ENCODE assay signal across 7 cellular contexts in genomic region chr1:120354618-120355184, GRCh38.
DNase-seq lines count a peak whose midpoint lies in the region; ATAC-seq and TF ChIP-seq lines count a peak whose summit lies in the region.
"Not testable (repeated sequence)": the region's sequence is repeated elsewhere in the genome, so short reads cannot be mapped to it uniquely, and the experiment has no call there.

No MANE protein-coding gene starts in this region.

- H3K27ac Mint-ChIP-seq in activated CD4-positive, alpha-beta memory T cell treated with anti-CD3 and anti-CD28 coated beads for 36 hours: peak overlapping the region; percentile 99

- DNase-seq in NCI-H526 treated with DMSO at 0.1 percent for 48 hours (lab: John Stamatoyannopoulos, UW) (peak; percentile 59), cerebellar cortex (ENCODE audit: low spot score) (peak; percentile 80), prostate gland (ENCODE audit: low spot score) (peak; percentile 8)
- DNase-seq in activated CD4-positive, alpha-beta memory T cell treated with anti-CD3 and anti-CD28 coated beads for 36 hours: peak; percentile 70

- intact Hi-C loops in activated CD4-positive, alpha-beta memory T cell treated with anti-CD3 and anti-CD28 coated beads for 36 hours (cut with micrococcal nuclease); prostate gland (cut with DNase I): not testable (repeated sequence)

- not testable (repeated sequence) for TF ChIP-seq CTCF in prostate gland (IDR thresholded peaks at IDR 0.05)

- H3K36me3 Mint-ChIP-seq in activated CD4-positive, alpha-beta memory T cell treated with anti-CD3 and anti-CD28 coated beads for 36 hours: not testable (repeated sequence)

- H3K27ac ChIP-seq in prostate gland: not testable (repeated sequence)

- POLR2A ChIA-PET in activated CD4-positive, alpha-beta memory T cell treated with anti-CD3 and anti-CD28 coated beads for 36 hours (lab: Charles Lee): not testable (repeated sequence)

- H3K9me3 ChIP-seq in iPS-18c (ENCODE audit: control insufficient read depth, insufficient read depth, low read length); prostate gland: not testable (repeated sequence)

- 61% methylated on average over 24 of the region's 30 CpGs for WGBS in prostate gland

- not testable (repeated sequence) for H3K27me3 ChIP-seq in prostate gland (replicated peaks; ENCODE audit: insufficient read depth)

- peak overlapping the region; percentile 82 for H3K4me3 Mint-ChIP-seq in activated CD4-positive, alpha-beta memory T cell treated with anti-CD3 and anti-CD28 coated beads for 36 hours

- H3K27me3 Mint-ChIP-seq in activated CD4-positive, alpha-beta memory T cell treated with anti-CD3 and anti-CD28 coated beads for 36 hours: not testable (repeated sequence)

- peak overlapping the region; percentile 20; the same call in 1 of the 2 replicates for H3K4me3 ChIP-seq in iPS-18c (ENCODE audit: insufficient read depth, low read depth, low read length)
- not testable (repeated sequence) for H3K4me3 ChIP-seq in prostate gland

- not testable (repeated sequence) for H3K4me1 ChIP-seq in prostate gland (replicated peaks)

- peak; percentile 67 for ATAC-seq in HG02973 (IDR thresholded peaks at IDR 0.05; ENCODE audit: unreplicated experiment)

- CTCF ChIA-PET in activated CD4-positive, alpha-beta memory T cell treated with anti-CD3 and anti-CD28 coated beads for 36 hours (lab: Charles Lee): not testable (repeated sequence)

- not testable (repeated sequence) for H3K9me3 Mint-ChIP-seq in activated CD4-positive, alpha-beta memory T cell treated with anti-CD3 and anti-CD28 coated beads for 36 hours

- H3K36me3 ChIP-seq in prostate gland: not testable (repeated sequence)

- not testable (repeated sequence) for H3K4me1 Mint-ChIP-seq in activated CD4-positive, alpha-beta memory T cell treated with anti-CD3 and anti-CD28 coated beads for 36 hours (ENCODE audit: low read depth)

- peak; percentile 61 for TF ChIP-seq POLR2A in GM18526 (IDR thresholded peaks at IDR 0.05; ENCODE audit: extremely low read depth, insufficient read length)
- not testable (repeated sequence) for TF ChIP-seq POLR2A in prostate gland (IDR thresholded peaks at IDR 0.05)

Comparison
In these comparisons a context has a peak if more than half of its experiments do, and no peak if none do; other contexts are left out.
1. DNase-seq: peak in every context shown above with its lines; median percentile 80 in cerebellar cortex; 70 in activated CD4-positive, alpha-beta memory T cell treated with anti-CD3 and anti-CD28 coated beads for 36 hours; 59 in NCI-H526 treated with DMSO at 0.1 percent for 48 hours; 8 in prostate gland.